Comparison of ENCODE assay signal across 14 cellular contexts in genomic region chr1:231839999-231840398, GRCh38.
DNase-seq lines count a peak whose midpoint lies in the region; ATAC-seq, FAIRE-seq and TF ChIP-seq lines count a peak whose summit lies in the region.
"Had no signal": no experiment of that assay in that cellular context is flagged by ENCODE, and none has a peak within 500 bp of the region (broad histone marks: within the 10 kb centered on the region; RNA-seq: fewer than 3 reads in every experiment).

No MANE protein-coding gene starts in this region.

- no peak for TF ChIP-seq POLR2A in A549 (IDR thresholded peaks at IDR 0.05; ENCODE audit: low read length)

- no peaks in the 10 kb centered on the region for H3K36me3 ChIP-seq in BLaER1
- H3K36me3 ChIP-seq: HAP-1 had no signal

- CTCF ChIA-PET in A549 (lab: Yijun Ruan, JAX) = interaction anchor here (2.1 kb wide), 1 partner anchor 26 kb away, joined by 15 read pairs; no protein-coding TSS in a partner anchor

- peak overlapping the region in 1 of 2 experiments; percentile 59; a peak in 4 of 6 replicates for H3K27ac ChIP-seq in A549
- no peak overlapping the region for H3K27ac ChIP-seq in BLaER1

- POLR2A ChIA-PET in A549 (lab: Yijun Ruan, JAX) = no interaction called here

- WGBS in A549 (ENCODE audit: missing lambda C conversion rate) = 76% methylated on average over 2 of the region's 2 CpGs

- H3K27me3 ChIP-seq in BLaER1 = no peaks in the 10 kb centered on the region

- no peak for FAIRE-seq in A549 (lab: Jason Lieb, UNC)
- FAIRE-seq in RCC 7860 (lab: Jason Lieb, UNC) = peak; percentile 88
- FAIRE-seq: GM19239 had no signal

- H3K4me3 ChIP-seq in A549 (no peak overlapping the region), BLaER1 (no peak overlapping the region)
- H3K4me3 ChIP-seq: HAP-1 had no signal

- H3K4me2 ChIP-seq in A549 (0 out of 3 replicates have a peak overlapping the region, but pooled peaks have one; percentile 63), BLaER1 (peak overlapping the region; percentile 53)

- no peak for TF ChIP-seq RAD21 in A549 (conservative IDR thresholded peaks at IDR 0.05 in 1 of 2, IDR thresholded peaks at IDR 0.05 in 1 of 2)

- H3K9me3 ChIP-seq in A549 = no peaks in the 10 kb centered on the region
- no peaks in the 10 kb centered on the region for H3K9me3 ChIP-seq in BLaER1
- H3K9me3 ChIP-seq: HAP-1 had no signal

- TF ChIP-seq CTCF in A549 (IDR thresholded peaks at IDR 0.05) = no peak

- no peak overlapping the region for H3K9ac ChIP-seq in BLaER1

- no peaks in the 10 kb centered on the region for H4K20me1 ChIP-seq in BLaER1

- TF ChIP-seq EP300 in A549 (IDR thresholded peaks at IDR 0.05) = no peak

- H3K4me1 ChIP-seq in A549 = peaks cover 44% of the 10 kb centered on the region
- H3K4me1 ChIP-seq in BLaER1 = peaks cover 33% of the 10 kb centered on the region
- H3K4me1 ChIP-seq: HAP-1 had no signal

- DNase-seq in A549 (ENCODE audit: low read depth in 1 of 2, low spot score in 1 of 2) (no peak), RCC 7860 (ENCODE audit: low spot score) (peak; percentile 22), kidney tubule cell (ENCODE audit: low spot score) (peak; percentile 72), cerebellar nuclear complex (lab: John Stamatoyannopoulos, UW) (no peak)
- DNase-seq in activated T-cell treated with anti-CD3 and anti-CD28 coated beads, Interleukin-2, amount 50 U/mL, for 1 hour = no peak
- no peak for DNase-seq in effector CD8-positive, alpha-beta T cell (lab: John Stamatoyannopoulos, UW)
- DNase-seq: AML-193; Calu3; CD8-positive, alpha-beta T cell; DMS79 treated with DMSO at 0.1 percent for 48 hours; GF-D8 had no signal

- no peak for ATAC-seq in A549
- ATAC-seq: CD8-positive, alpha-beta T cell had no signal

TF ChIP-seq in A549, 52 proteins besides CTCF, POLR2A, EP300 and RAD21:
- no peak for TF ChIP-seq TP53 (CRISPR knock-in tag; IDR thresholded peaks at IDR 0.05)
- TF ChIP-seq HMGXB4 (CRISPR knock-in tag; IDR thresholded peaks at IDR 0.05; ENCODE audit: borderline replicate concordance) = no peak
- TF ChIP-seq JUN (IDR thresholded peaks at IDR 0.05) = no peak
- no peak for TF ChIP-seq MAFK (IDR thresholded peaks at IDR 0.05; ENCODE audit: partially characterized antibody)
- TF ChIP-seq REST (IDR thresholded peaks at IDR 0.05) = no peak
- no peak for TF ChIP-seq MYC (IDR thresholded peaks at IDR 0.05; ENCODE audit: borderline replicate concordance, low read length)
- no peak for TF ChIP-seq RFX5 (IDR thresholded peaks at IDR 0.05)
- TF ChIP-seq CEBPB (IDR thresholded peaks at IDR 0.05) = no peak
- no peak for TF ChIP-seq FOXS1 (CRISPR knock-in tag; IDR thresholded peaks at IDR 0.05)
- TF ChIP-seq FOSB (CRISPR knock-in tag; IDR thresholded peaks at IDR 0.05) = no peak

Comparison
In these comparisons a context has a peak if more than half of its experiments do, and no peak if none do; other contexts are left out.
1. DNase-seq: peak in RCC 7860 (single experiment) and kidney tubule cell (single experiment); none in A549 (0 of 2), activated T-cell treated with anti-CD3 and anti-CD28 coated beads, Interleukin-2, amount 50 U/mL, for 1 hour (single experiment), effector CD8-positive, alpha-beta T cell (single experiment) and cerebellar nuclear complex (0 of 2).